In genomic region chr19:18194208-18194530, GRCh38 we compare ENCODE assay signal across 9 cellular contexts. TPM values are rescaled to one million over a fixed set of nuclear protein-coding genes. Genes with fewer than 3 reads are reported as not detected.
DNase-seq lines count a peak whose midpoint lies in the region; ATAC-seq and TF ChIP-seq lines count a peak whose summit lies in the region.
"Had no signal": no experiment of that assay in that cellular context is flagged by ENCODE, and none has a peak within 500 bp of the region (broad histone marks: within the 10 kb centered on the region; RNA-seq: fewer than 3 reads in every experiment).

No MANE protein-coding gene starts in this region.

- intact Hi-C loops in esophagus muscularis mucosa (cut with DNase I), result no loop called here

- TF ChIP-seq CTCF in RWPE1 (conservative IDR thresholded peaks at IDR 0.05; ENCODE audit: low read depth) (no peak), esophagus muscularis mucosa (IDR thresholded peaks at IDR 0.05) (no peak), retinal pigment epithelial cell (conservative IDR thresholded peaks at IDR 0.05; ENCODE audit: low read depth, low read length) (no peak)

- 39% methylated on average over 8 of the region's 8 CpGs for WGBS in esophagus muscularis mucosa

- peaks cover 19 to 37% (median 31%) of the 10 kb centered on the region in 4 donors for H3K4me1 ChIP-seq in esophagus muscularis mucosa

- peaks cover 10 to 38% (median 34%) of the 10 kb centered on the region in 4 donors for H3K36me3 ChIP-seq in esophagus muscularis mucosa

- peak overlapping the region; percentile 98 for H3K27ac ChIP-seq in RWPE1
- H3K27ac ChIP-seq in esophagus muscularis mucosa (replicated peaks in 1 of 4), result peak overlapping the region; percentile 90 to 97 (median 96)

- DNase-seq in RWPE1 (ENCODE audit: low spot score), result no peak
- no peak for DNase-seq in esophagus muscularis mucosa (ENCODE audit: extremely low spot score)
- no peak for DNase-seq in retinal pigment epithelial cell (ENCODE audit: low read depth)
- DNase-seq in glomerular visceral epithelial cell (ENCODE audit: extremely low spot score), result no peak
- DNase-seq in activated effector memory CD4-positive, alpha-beta T cell treated with Interleukin-2 at 50 U/mL for 16 hours, result no peak
- DNase-seq in activated CD8-positive, alpha-beta memory T cell treated with anti-CD3 and anti-CD28 coated beads, Interleukin-2, amount 50 U/mL, for 48 hours, result no peak
- DNase-seq: NCI-H2171 had no signal

- no peak for ATAC-seq in GM21381 (IDR thresholded peaks at IDR 0.05; ENCODE audit: unreplicated experiment)

- POLR2A ChIA-PET in RWPE1 (lab: Yijun Ruan, JAX; ENCODE audit: low non-redundant PET), result no interaction called here

- TF ChIP-seq POLR2A in esophagus muscularis mucosa (IDR thresholded peaks at IDR 0.05; ENCODE audit: low read depth), result no peak

- peak overlapping the region; percentile 74; the same call in 1 of the 2 replicates for H3K4me3 ChIP-seq in GM08714 (ENCODE audit: low read length)
- H3K4me3 ChIP-seq in esophagus muscularis mucosa, result peak overlapping the region; percentile 66 to 87 (median 78)
- H3K4me3 ChIP-seq in retinal pigment epithelial cell (ENCODE audit: low read length), result peak overlapping the region; percentile 85

- H3K27me3 ChIP-seq in esophagus muscularis mucosa, result no peaks in the 10 kb centered on the region

- H3K9me3 ChIP-seq in esophagus muscularis mucosa, result no peaks in the 10 kb centered on the region

- TF ChIP-seq EP300 in esophagus muscularis mucosa (IDR thresholded peaks at IDR 0.05), result no peak

- CTCF ChIA-PET in RWPE1 (lab: Yijun Ruan, JAX), result interaction anchor here (1.5 kb wide), 1 partner anchor 58 kb away, joined by 8 read pairs; no protein-coding TSS in a partner anchor

RNA-seq across cellular contexts. Expression of gene MPV17L2, which starts 1.2 kb away (rescaled TPM):
- total RNA-seq in esophagus muscularis mucosa, result 10 to 100 TPM; 14.5 to 67.6 (median 21.2) TPM

RNA-seq across cellular contexts. Expression of gene RAB3A, which starts 9.7 kb away (rescaled TPM):
- total RNA-seq in esophagus muscularis mucosa, result 1 to 10 TPM; 1.7 to 2.5 (median 1.9) TPM

RNA-seq across cellular contexts. Expression of gene IFI30, which starts 20.6 kb away (rescaled TPM):
- total RNA-seq in esophagus muscularis mucosa, result 10 to 100 TPM; 22.4 to 92.8 (median 42.9) TPM

RNA-seq across cellular contexts. Expression of gene PDE4C, which starts 32.1 kb away (rescaled TPM):
- total RNA-seq in esophagus muscularis mucosa, result 1 to 10 TPM in 1 of 4 donors, under 1 TPM in 3; 0.17 to 1.2 (median 0.54) TPM

RNA-seq across cellular contexts. Expression of gene PIK3R2, which starts 41.2 kb away (rescaled TPM):
- total RNA-seq in esophagus muscularis mucosa, result 10 to 100 TPM in 3 of 4 donors, 1 to 10 TPM in 1; 4.2 to 32.2 (median 19.4) TPM
